Comparison of ENCODE assay signal across 8 cellular contexts in genomic region chr15:67520276-67520975, GRCh38. TPM values are rescaled to one million over a fixed set of nuclear protein-coding genes. Genes with fewer than 3 reads are reported as not detected.
DNase-seq lines count a peak whose midpoint lies in the region; ATAC-seq and TF ChIP-seq lines count a peak whose summit lies in the region.

No MANE protein-coding gene starts in this region.

- H3K27ac ChIP-seq in liver (ENCODE audit: low read depth in 1 of 2, low read length in 2 of 2) (peak overlapping the region; percentile 88 to 96), suprapubic skin (peak overlapping the region; percentile 98)

- H3K4me3 ChIP-seq in liver (ENCODE audit: low read depth in 1 of 3, low read length in 3 of 3) (peak overlapping the region; percentile 59 to 94 (median 85)), suprapubic skin (peak overlapping the region; percentile 70)

- peaks cover 24% of the 10 kb centered on the region for H3K4me1 Mint-ChIP-seq in Calu3 (ENCODE audit: low read depth, unreplicated experiment)

- peak; percentile 25 for ATAC-seq in HG03439 (IDR thresholded peaks at IDR 0.05; ENCODE audit: unreplicated experiment)
- ATAC-seq in activated CD4-positive, CD25-positive, alpha-beta regulatory T cell treated with anti-CD3 and anti-CD28 coated beads, Interleukin-2, amount 50 U/mL, for 24 hours = no peak

- H3K27me3 ChIP-seq in liver (ENCODE audit: control insufficient read depth in 4 of 4, insufficient read depth in 4 of 4, low read length in 3 of 4) (no peaks in the 10 kb centered on the region), suprapubic skin (no peaks in the 10 kb centered on the region)

- peak overlapping the region; percentile 97 for H3K4me3 Mint-ChIP-seq in Calu3 (ENCODE audit: low read depth, unreplicated experiment)

- peaks cover 25% of the 10 kb centered on the region for H3K36me3 Mint-ChIP-seq in Calu3 (ENCODE audit: insufficient read depth, unreplicated experiment)

- H3K9ac ChIP-seq in liver (ENCODE audit: low read depth in 1 of 2, low read length in 2 of 2) = peak overlapping the region; percentile 48 to 92

- H3K9me3 ChIP-seq in liver (ENCODE audit: control insufficient read depth in 4 of 4, low read length in 3 of 4) = no peaks in the 10 kb centered on the region
- H3K9me3 ChIP-seq in suprapubic skin = no peaks in the 10 kb centered on the region

- DNase-seq in Calu3 = no peak
- peak; percentile 12 for DNase-seq in astrocyte of the hippocampus (ENCODE audit: low read depth, low spot score)
- peak in 1 of 2 donors; percentile 79 for DNase-seq in suprapubic skin (ENCODE audit: low spot score in 2 of 2)
- no peak for DNase-seq in occipital lobe (lab: John Stamatoyannopoulos, UW)
- DNase-seq in kidney glomerular epithelial cell (lab: John Stamatoyannopoulos, UW) = no peak

- TF ChIP-seq CTCF in Calu3 (IDR thresholded peaks at IDR 0.05; ENCODE audit: unreplicated experiment) (no peak), liver (IDR thresholded peaks at IDR 0.05; ENCODE audit: low read depth, low read length, missing input control) (no peak), suprapubic skin (IDR thresholded peaks at IDR 0.05) (no peak)

- H3K27ac Mint-ChIP-seq in Calu3 (ENCODE audit: unreplicated experiment) = peak overlapping the region; percentile 80

- peak in 1 of 2 donors; percentile 15 for TF ChIP-seq RAD21 in liver (IDR thresholded peaks at IDR 0.05)

- peaks cover 0 to 19% (median 7%) of the 10 kb centered on the region in 4 donors for H3K4me1 ChIP-seq in liver (ENCODE audit: control insufficient read depth in 4 of 4, insufficient read depth in 4 of 4, low read length in 3 of 4)
- H3K4me1 ChIP-seq in suprapubic skin = peaks cover 38% of the 10 kb centered on the region

- TF ChIP-seq EP300 in suprapubic skin (IDR thresholded peaks at IDR 0.05) = no peak

- WGBS in liver = 14% methylated on average over 22 of the region's 22 CpGs
- 22% methylated on average over 20 of the region's 22 CpGs for WGBS in suprapubic skin

- intact Hi-C loops in Calu3 (cut with micrococcal nuclease; ENCODE audit: unreplicated experiment) = no loop called here

- TF ChIP-seq POLR2A in suprapubic skin (IDR thresholded peaks at IDR 0.05) = no peak

- CTCF ChIA-PET in Calu3 (lab: Charles Lee) = interaction anchor here (0.6 to 1.0 kb wide), 5 partner anchors 14 to 315 kb away, joined by 3 to 5 read pairs (median 4); no protein-coding TSS in a partner anchor

- H3K9me3 Mint-ChIP-seq in Calu3 (ENCODE audit: low read depth, unreplicated experiment) = no peaks in the 10 kb centered on the region

- no peaks in the 10 kb centered on the region for H3K27me3 Mint-ChIP-seq in Calu3 (ENCODE audit: unreplicated experiment)

- H3K36me3 ChIP-seq in liver (ENCODE audit: control insufficient read depth in 4 of 4, insufficient read depth in 3 of 4, low read depth in 1 of 4, low read length in 3 of 4) = peaks cover 0 to 5% (median 0%) of the 10 kb centered on the region in 4 donors
- H3K36me3 ChIP-seq in suprapubic skin = peaks cover 2% of the 10 kb centered on the region

- BruUV-seq in Calu3 (replicated peaks; lab: Mats Ljungman, UMichigan) = TSS peak; percentile 76

TF ChIP-seq in liver, 16 proteins besides CTCF, POLR2A, EP300 and RAD21:
- peak; percentile 53 to 61 for TF ChIP-seq RXRA (IDR thresholded peaks at IDR 0.05)
- TF ChIP-seq MAX (IDR thresholded peaks at IDR 0.05) = peak; percentile 50
- TF ChIP-seq REST (IDR thresholded peaks at IDR 0.05) = peak; percentile 78
- no peak for TF ChIP-seq EGR1 (IDR thresholded peaks at IDR 0.05; ENCODE audit: low read depth in 2 of 2)
- TF ChIP-seq FOXA2 (IDR thresholded peaks at IDR 0.05) = no peak
- TF ChIP-seq GABPA (IDR thresholded peaks at IDR 0.05 in 1 of 2, conservative IDR thresholded peaks at IDR 0.05 in 1 of 2) = no peak
- TF ChIP-seq SP1 (IDR thresholded peaks at IDR 0.05) = peak; percentile 50
- no peak for TF ChIP-seq NR2F2 (IDR thresholded peaks at IDR 0.05)
- TF ChIP-seq YY1 (IDR thresholded peaks at IDR 0.05) = peak; percentile 55
- TF ChIP-seq JUND (IDR thresholded peaks at IDR 0.05) = peak; percentile 18 to 27
- no peak for TF ChIP-seq TAF1 (conservative IDR thresholded peaks at IDR 0.05)
- peak; percentile 42 to 47 for TF ChIP-seq HNF4A (conservative IDR thresholded peaks at IDR 0.05)
- peak; percentile 26 for TF ChIP-seq ZBTB33 (IDR thresholded peaks at IDR 0.05)

RNA-seq across cellular contexts. Expression of gene C15orf61, which starts 0.5 kb away (rescaled TPM):
- total RNA-seq in Calu3 (2022) (6.6 and 7.3 TPM in 2 replicates), liver (1 to 10 TPM; 2.4 to 2.5 TPM), suprapubic skin (10 to 100 TPM; 12.8 to 23.6 (median 16.8) TPM), occipital lobe (33.2 TPM)
- 1 to 10 TPM; 1.4 to 5.6 TPM for polyA plus RNA-seq in liver

RNA-seq across cellular contexts. Expression of gene MAP2K5, which starts 22.1 kb away (rescaled TPM):
- total RNA-seq in Calu3 (2022) (19.1 and 22.2 TPM in 2 replicates), liver (1 to 10 TPM; 3.8 to 5.8 TPM), suprapubic skin (10 to 100 TPM in 2 of 4 donors, 1 to 10 TPM in 2; 9.5 to 18.5 (median 10.2) TPM), occipital lobe (12.8 TPM)
- polyA plus RNA-seq in liver = 1 to 10 TPM; 5.5 to 6.4 TPM
